ENCODE assay signal across 8 cellular contexts in the genomic region with DNA sequence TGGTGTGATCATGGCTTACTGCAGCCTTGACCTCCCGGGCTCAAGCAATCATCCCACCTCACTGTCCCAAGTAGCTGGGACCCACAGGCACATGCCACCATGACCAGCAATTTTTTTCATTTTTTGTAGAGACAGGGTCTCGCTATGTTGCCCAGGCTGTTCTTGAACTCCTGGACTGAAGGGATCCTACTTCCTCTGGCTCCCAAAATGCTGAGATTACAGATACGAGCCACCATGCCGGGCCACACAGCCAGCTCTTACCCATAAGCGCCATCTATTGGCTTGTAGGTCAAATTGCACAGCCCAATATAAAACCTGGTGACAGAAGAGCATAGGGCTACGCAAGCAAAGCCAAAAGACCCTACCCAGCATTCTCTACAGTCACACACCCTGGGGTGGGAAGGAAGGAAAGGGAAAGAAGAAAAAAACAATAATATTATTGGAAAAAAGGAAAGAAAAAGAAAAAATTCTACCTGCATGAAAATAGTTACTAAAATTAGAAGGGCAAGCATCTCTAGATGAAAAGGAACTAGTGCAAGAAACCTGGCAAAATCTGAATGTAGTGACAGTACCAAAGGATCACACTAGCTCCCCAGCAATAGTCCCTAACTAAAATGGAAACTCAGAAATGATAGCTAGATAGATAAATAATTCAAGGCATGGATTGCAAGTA. TPM values are rescaled to one million over a fixed set of nuclear protein-coding genes. Genes with fewer than 3 reads are reported as not detected.
DNase-seq lines count a peak whose midpoint lies in the region; ATAC-seq and TF ChIP-seq lines count a peak whose summit lies in the region.

No MANE protein-coding gene starts in this region.

- TF ChIP-seq CTCF in GM12873 (IDR thresholded peaks at IDR 0.05; ENCODE audit: insufficient read depth, low read depth, low read length, missing control alignments) (peak; percentile 89), hepatocyte (IDR thresholded peaks at IDR 0.05; ENCODE audit: poor library complexity) (peak; percentile 46)

- H3K9me3 ChIP-seq in hepatocyte (ENCODE audit: low read depth) = no peaks in the 10 kb centered on the region

- 42% methylated on average over 6 of the region's 6 CpGs for WGBS in hepatocyte (ENCODE audit: low lambda C conversion rate, missing lambda C conversion rate)

- no peak overlapping the region for H3K4me2 ChIP-seq in hepatocyte

- H3K4me3 Mint-ChIP-seq in activated T-cell treated with anti-CD3 and anti-CD28 coated beads, Interleukin-2, amount 50 U/mL, for 72 hours = no peak overlapping the region

- H3K9me2 ChIP-seq in hepatocyte (replicated peaks; ENCODE audit: insufficient read depth) = no peaks in the 10 kb centered on the region

- no peaks in the 10 kb centered on the region for H3K9me3 Mint-ChIP-seq in activated T-cell treated with anti-CD3 and anti-CD28 coated beads, Interleukin-2, amount 50 U/mL, for 72 hours

- H2AFZ ChIP-seq in hepatocyte = no peak overlapping the region

- H3K4me3 ChIP-seq in hepatocyte = no peak overlapping the region

- no peaks in the 10 kb centered on the region for H3K4me1 ChIP-seq in hepatocyte (ENCODE audit: insufficient read depth)

- ATAC-seq in HG02852 (IDR thresholded peaks at IDR 0.05; ENCODE audit: unreplicated experiment) = peak; percentile 88
- ATAC-seq in activated T-cell treated with anti-CD3 and anti-CD28 coated beads, Interleukin-2, amount 50 U/mL, for 72 hours (replicated peaks in 1 of 2) = peak in 1 of 2 donors; percentile 60

- peaks cover 31% of the 10 kb centered on the region for H3K27me3 Mint-ChIP-seq in activated T-cell treated with anti-CD3 and anti-CD28 coated beads, Interleukin-2, amount 50 U/mL, for 72 hours (ENCODE audit: low read depth)

- no peaks in the 10 kb centered on the region for H3K79me2 ChIP-seq in hepatocyte

- no peaks in the 10 kb centered on the region for H3K36me3 ChIP-seq in hepatocyte (replicated peaks; ENCODE audit: insufficient read depth, low read depth)

- no peaks in the 10 kb centered on the region for H3K36me3 Mint-ChIP-seq in activated T-cell treated with anti-CD3 and anti-CD28 coated beads, Interleukin-2, amount 50 U/mL, for 72 hours (ENCODE audit: insufficient read depth in 2 of 2)

- DNase-seq in AG08395 (ENCODE audit: low spot score) (peak; percentile 66), NCI-H2171 treated with DMSO at 0.1 percent for 48 hours (lab: John Stamatoyannopoulos, UW) (peak; percentile 68), hepatocyte (ENCODE audit: low spot score) (peak; percentile 37)
- DNase-seq in activated T-cell treated with anti-CD3 and anti-CD28 coated beads, Interleukin-2, amount 50 U/mL, for 72 hours = peak; percentile 12 to 21
- DNase-seq in stimulated activated CD4-positive, alpha-beta T cell treated with anti-CD3 and anti-CD28 coated beads, TNF-alpha, amount 100 ng/mL, for 24 hours (ENCODE audit: low read depth in 3 of 3) = peak in 2 of 3 experiments; percentile 3 to 7
- no peak for DNase-seq in NK-92 treated with Interleukin-12 subunit alpha and Interleukin-12 subunit beta, amount 100 ng/mL, for 24 hours (lab: John Stamatoyannopoulos, UW)

- no peak overlapping the region for H3K27ac Mint-ChIP-seq in activated T-cell treated with anti-CD3 and anti-CD28 coated beads, Interleukin-2, amount 50 U/mL, for 72 hours

- H4K20me1 ChIP-seq in hepatocyte (ENCODE audit: insufficient read depth, poor library complexity, severe bottlenecking) = no peaks in the 10 kb centered on the region

- H3K4me1 Mint-ChIP-seq in activated T-cell treated with anti-CD3 and anti-CD28 coated beads, Interleukin-2, amount 50 U/mL, for 72 hours (ENCODE audit: low read depth) = no peaks in the 10 kb centered on the region

- no peaks in the 10 kb centered on the region for H3K27me3 ChIP-seq in hepatocyte

- H3K27ac ChIP-seq in hepatocyte = no peak overlapping the region

RNA-seq across cellular contexts. Expression of gene AMPH, which starts 29.4 kb away (rescaled TPM):
- total RNA-seq in activated T-cell treated with anti-CD3 and anti-CD28 coated beads, Interleukin-2, amount 50 U/mL, for 72 hours = under 1 TPM; 0.07 to 0.53 TPM
- 1.6 and 2.0 TPM in 2 replicates for total RNA-seq in hepatocyte
- 1.1 and 2.8 TPM in 2 replicates for polyA plus RNA-seq in hepatocyte
